ENCODE assay signal across 8 cellular contexts in the genomic region with DNA sequence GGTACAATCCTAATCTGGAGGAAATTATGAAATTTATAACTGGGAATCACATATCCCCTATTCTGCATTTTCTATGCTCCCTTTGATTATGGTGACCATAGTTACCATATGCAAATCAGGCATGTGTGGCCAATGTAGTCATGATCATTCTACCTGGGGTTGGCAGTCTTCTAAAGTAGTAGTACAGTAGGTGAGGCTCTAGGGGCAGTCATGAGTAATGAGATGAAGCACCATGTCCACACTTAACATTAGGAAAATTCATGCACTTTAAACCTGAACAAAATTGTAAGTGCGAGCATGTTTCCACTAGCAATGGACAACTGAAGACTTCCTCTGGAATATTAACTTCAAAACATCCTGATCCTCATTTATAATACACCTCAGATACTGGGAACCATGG.
DNase-seq lines count a peak whose midpoint lies in the region; ATAC-seq and TF ChIP-seq lines count a peak whose summit lies in the region.

No MANE protein-coding gene starts in this region.

- H3K4me1 Mint-ChIP-seq in stimulated activated naive B cell treated with anti-CD40 and anti-IgM and Interleukin-4, amounts not matched to agents 10 μg/mL and 1 μg/mL and 100 μg/mL, for 72 hours = no peaks in the 10 kb centered on the region
- H3K4me1 Mint-ChIP-seq in activated CD4-positive, alpha-beta memory T cell treated with anti-CD3 and anti-CD28 coated beads for 36 hours (ENCODE audit: low read depth) = no peaks in the 10 kb centered on the region

- no peaks in the 10 kb centered on the region for H3K9me3 Mint-ChIP-seq in stimulated activated naive B cell treated with anti-CD40 and anti-IgM and Interleukin-4, amounts not matched to agents 10 μg/mL and 1 μg/mL and 100 μg/mL, for 72 hours
- peaks cover 5% of the 10 kb centered on the region for H3K9me3 Mint-ChIP-seq in activated CD4-positive, alpha-beta memory T cell treated with anti-CD3 and anti-CD28 coated beads for 36 hours

- TF ChIP-seq CTCF in GM12874 (IDR thresholded peaks at IDR 0.05; ENCODE audit: insufficient read depth, low read depth, low read length) (peak; percentile 41; the same call in 1 of the 2 replicates), cardiac fibroblast (IDR thresholded peaks at IDR 0.05; ENCODE audit: low read depth, low read length) (peak; percentile 50)

- DNase-seq in HuH-7.5 (ENCODE audit: low spot score) = peak; percentile 32
- peak; percentile 28 to 47 for DNase-seq in cardiac fibroblast (ENCODE audit: low read depth in 2 of 2)
- DNase-seq in stimulated activated naive B cell treated with anti-CD40 and anti-IgM and Interleukin-4, amounts not matched to agents 10 μg/mL and 1 μg/mL and 100 μg/mL, for 72 hours = no peak
- DNase-seq in central memory CD4-positive, alpha-beta T cell = no peak
- DNase-seq in activated CD4-positive, alpha-beta memory T cell treated with anti-CD3 and anti-CD28 coated beads for 36 hours = no peak
- no peak for DNase-seq in medulla oblongata (ENCODE audit: extremely low spot score)

- no peak overlapping the region for H3K4me3 Mint-ChIP-seq in stimulated activated naive B cell treated with anti-CD40 and anti-IgM and Interleukin-4, amounts not matched to agents 10 μg/mL and 1 μg/mL and 100 μg/mL, for 72 hours
- no peak overlapping the region for H3K4me3 Mint-ChIP-seq in activated CD4-positive, alpha-beta memory T cell treated with anti-CD3 and anti-CD28 coated beads for 36 hours

- CTCF ChIA-PET in activated CD4-positive, alpha-beta memory T cell treated with anti-CD3 and anti-CD28 coated beads for 36 hours (lab: Charles Lee) = no interaction called here

- intact Hi-C loops in activated CD4-positive, alpha-beta memory T cell treated with anti-CD3 and anti-CD28 coated beads for 36 hours (cut with micrococcal nuclease) = no loop called here

- H3K27me3 Mint-ChIP-seq in stimulated activated naive B cell treated with anti-CD40 and anti-IgM and Interleukin-4, amounts not matched to agents 10 μg/mL and 1 μg/mL and 100 μg/mL, for 72 hours = no peaks in the 10 kb centered on the region
- H3K27me3 Mint-ChIP-seq in activated CD4-positive, alpha-beta memory T cell treated with anti-CD3 and anti-CD28 coated beads for 36 hours = no peaks in the 10 kb centered on the region

- POLR2A ChIA-PET in activated CD4-positive, alpha-beta memory T cell treated with anti-CD3 and anti-CD28 coated beads for 36 hours (lab: Charles Lee) = no interaction called here

- H3K4me3 ChIP-seq in cardiac fibroblast (replicated peaks in 1 of 2; ENCODE audit: low read depth in 2 of 2, low read length in 2 of 2) = no peak overlapping the region

- ATAC-seq in GM21529 (IDR thresholded peaks at IDR 0.05; ENCODE audit: unreplicated experiment) = peak; percentile 97
- peak; percentile 78 to 84 for ATAC-seq in stimulated activated naive B cell treated with anti-CD40 and anti-IgM and Interleukin-4, amounts not matched to agents 10 μg/mL and 1 μg/mL and 100 μg/mL, for 72 hours (replicated peaks)

- no peaks in the 10 kb centered on the region for H3K36me3 Mint-ChIP-seq in stimulated activated naive B cell treated with anti-CD40 and anti-IgM and Interleukin-4, amounts not matched to agents 10 μg/mL and 1 μg/mL and 100 μg/mL, for 72 hours
- no peaks in the 10 kb centered on the region for H3K36me3 Mint-ChIP-seq in activated CD4-positive, alpha-beta memory T cell treated with anti-CD3 and anti-CD28 coated beads for 36 hours

- no peak overlapping the region for H3K27ac Mint-ChIP-seq in stimulated activated naive B cell treated with anti-CD40 and anti-IgM and Interleukin-4, amounts not matched to agents 10 μg/mL and 1 μg/mL and 100 μg/mL, for 72 hours
- no peak overlapping the region for H3K27ac Mint-ChIP-seq in activated CD4-positive, alpha-beta memory T cell treated with anti-CD3 and anti-CD28 coated beads for 36 hours

Comparison
In these comparisons a context has a peak if more than half of its experiments do, and no peak if none do; other contexts are left out.
1. DNase-seq: peak in HuH-7.5 (single experiment) and cardiac fibroblast (2 of 2); none in stimulated activated naive B cell treated with anti-CD40 and anti-IgM and Interleukin-4, amounts not matched to agents 10 μg/mL and 1 μg/mL and 100 μg/mL, for 72 hours (single experiment), central memory CD4-positive, alpha-beta T cell (single experiment), activated CD4-positive, alpha-beta memory T cell treated with anti-CD3 and anti-CD28 coated beads for 36 hours (single experiment) and medulla oblongata (single experiment).